26 cellular contexts compared by ENCODE assay signal in the genomic region with DNA sequence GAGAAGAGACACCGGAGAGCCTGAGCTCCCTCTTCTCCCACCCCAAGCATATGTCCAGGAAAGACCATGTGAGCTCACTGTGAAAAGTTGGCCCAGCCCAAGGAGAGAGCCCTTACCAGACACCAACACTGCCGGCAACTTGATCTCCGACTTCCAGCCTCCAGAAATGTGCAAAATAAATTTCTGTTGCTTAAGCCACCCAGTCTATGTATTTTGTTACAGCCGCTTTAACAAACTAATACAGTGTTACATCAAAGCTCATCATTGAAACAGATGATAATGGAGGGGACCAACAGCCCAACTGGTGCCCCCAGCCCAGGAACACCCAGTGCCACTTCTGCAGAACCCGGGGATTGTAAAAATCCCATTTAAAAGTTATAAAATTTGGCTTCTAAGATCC. TPM values are rescaled to one million over a fixed set of nuclear protein-coding genes. Genes with fewer than 3 reads are reported as not detected.
A peak's percentile ranks its signal among the peaks of the same experiment; 100 is the strongest.
DNase-seq lines count a peak whose midpoint lies in the region; ATAC-seq and TF ChIP-seq lines count a peak whose summit lies in the region.
"Had no signal": no experiment of that assay in that cellular context is flagged by ENCODE, and none has a peak within 500 bp of the region (broad histone marks: within the 10 kb centered on the region; RNA-seq: fewer than 3 reads in every experiment).

No MANE protein-coding gene starts in this region.

- no peak overlapping the region for H3K4me3 ChIP-seq in dorsolateral prefrontal cortex
- H3K4me3 ChIP-seq: BLaER1 had no signal

- H3K4me1 Mint-ChIP-seq in activated CD8-positive, alpha-beta memory T cell treated with anti-CD3 and anti-CD28 coated beads, Interleukin-2, amount 10 ng/mL, durations not matched to agents 7 days and 5 days: peaks cover 19% of the 10 kb centered on the region
- no peaks in the 10 kb centered on the region for H3K4me1 Mint-ChIP-seq in osteocyte (ENCODE audit: unreplicated experiment)
- H3K4me1 Mint-ChIP-seq: CD14-positive monocyte had no signal

- no peak overlapping the region for H3K27ac ChIP-seq in dorsolateral prefrontal cortex
- H3K27ac ChIP-seq: BLaER1 had no signal

- H3K27ac Mint-ChIP-seq in activated CD8-positive, alpha-beta memory T cell treated with anti-CD3 and anti-CD28 coated beads, Interleukin-2, amount 10 ng/mL, durations not matched to agents 7 days and 5 days: no peak overlapping the region
- H3K27ac Mint-ChIP-seq in osteocyte (ENCODE audit: unreplicated experiment): no peak overlapping the region
- H3K27ac Mint-ChIP-seq: CD4-positive, alpha-beta memory T cell; CD4-positive, CD25-positive, alpha-beta regulatory T cell; CD8-positive, alpha-beta memory T cell had no signal

- peaks cover 32% of the 10 kb centered on the region for H3K27me3 Mint-ChIP-seq in activated CD8-positive, alpha-beta memory T cell treated with anti-CD3 and anti-CD28 coated beads, Interleukin-2, amount 10 ng/mL, durations not matched to agents 7 days and 5 days
- peaks cover 6% of the 10 kb centered on the region for H3K27me3 Mint-ChIP-seq in osteocyte (ENCODE audit: unreplicated experiment)

- intact Hi-C loops in dorsolateral prefrontal cortex (cut with DNase I): loop anchor here (1.0 to 10.0 kb wide), 3 partner anchors 111 to 274 kb away; no protein-coding TSS in a partner anchor

- CTCF ChIA-PET in activated CD8-positive, alpha-beta memory T cell treated with anti-CD3 and anti-CD28 coated beads, Interleukin-2, amount 10 ng/mL, durations not matched to agents 7 days and 5 days (lab: Charles Lee): interaction anchor here (0.9 to 11.2 kb wide), 6 partner anchors 10 to 275 kb away, joined by 3 to 238 read pairs (median 4); no protein-coding TSS in a partner anchor

- no peak overlapping the region for H3K4me3 Mint-ChIP-seq in activated CD8-positive, alpha-beta memory T cell treated with anti-CD3 and anti-CD28 coated beads, Interleukin-2, amount 10 ng/mL, durations not matched to agents 7 days and 5 days
- H3K4me3 Mint-ChIP-seq in osteocyte (ENCODE audit: unreplicated experiment): no peak overlapping the region
- H3K4me3 Mint-ChIP-seq: CD14-positive monocyte; CD4-positive, alpha-beta memory T cell; CD4-positive, CD25-positive, alpha-beta regulatory T cell; CD8-positive, alpha-beta memory T cell had no signal

- TF ChIP-seq CTCF in osteocyte (IDR thresholded peaks at IDR 0.05): no peak
- TF ChIP-seq CTCF in dorsolateral prefrontal cortex (IDR thresholded peaks at IDR 0.05 in 54 of 56, conservative IDR thresholded peaks at IDR 0.05 in 2 of 56; ENCODE audit: low read depth in 1 of 56, partially characterized antibody in 56 of 56): no peak

- H3K9me3 Mint-ChIP-seq in activated CD8-positive, alpha-beta memory T cell treated with anti-CD3 and anti-CD28 coated beads, Interleukin-2, amount 10 ng/mL, durations not matched to agents 7 days and 5 days (ENCODE audit: low read depth): no peaks in the 10 kb centered on the region
- no peaks in the 10 kb centered on the region for H3K9me3 Mint-ChIP-seq in osteocyte (ENCODE audit: unreplicated experiment)
- H3K9me3 Mint-ChIP-seq: CD14-positive monocyte; CD4-positive, CD25-positive, alpha-beta regulatory T cell; CD8-positive, alpha-beta memory T cell had no signal

- H3K36me3 Mint-ChIP-seq in activated CD8-positive, alpha-beta memory T cell treated with anti-CD3 and anti-CD28 coated beads, Interleukin-2, amount 10 ng/mL, durations not matched to agents 7 days and 5 days: no peaks in the 10 kb centered on the region
- H3K36me3 Mint-ChIP-seq in osteocyte (ENCODE audit: unreplicated experiment): no peaks in the 10 kb centered on the region
- H3K36me3 Mint-ChIP-seq: CD14-positive monocyte; CD4-positive, alpha-beta memory T cell; CD4-positive, CD25-positive, alpha-beta regulatory T cell; CD8-positive, alpha-beta memory T cell had no signal

- no peak for ATAC-seq in activated CD8-positive, alpha-beta memory T cell treated with anti-CD3 and anti-CD28 coated beads, Interleukin-2, amount 10 ng/mL, durations not matched to agents 7 days and 5 days
- ATAC-seq in HG02678 (IDR thresholded peaks at IDR 0.05; ENCODE audit: unreplicated experiment): no peak

- H3K27me3 ChIP-seq in dorsolateral prefrontal cortex: no peaks in the 10 kb centered on the region
- H3K27me3 ChIP-seq: BE2C, BLaER1 had no signal

- DNase-seq in activated CD8-positive, alpha-beta memory T cell treated with anti-CD3 and anti-CD28 coated beads for 24 hours: peak; percentile 19
- no peak for DNase-seq in activated CD8-positive, alpha-beta memory T cell treated with anti-CD3 and anti-CD28 coated beads, Interleukin-2, amount 10 ng/mL, durations not matched to agents 7 days and 5 days
- DNase-seq in ecto neural progenitor cell (ENCODE audit: low spot score) (peak; percentile 10), islet precursor cell (peak; percentile 41), osteocyte (ENCODE audit: extremely low spot score, unreplicated experiment) (peak; percentile 64), dorsolateral prefrontal cortex (no peak), EL (no peak)
- DNase-seq: 8988T; ACHN; BE2C; C1 segment of cervical spinal cord; CD4-positive, alpha-beta memory T cell; CD4-positive, CD25-positive, alpha-beta regulatory T cell; CD8-positive, alpha-beta memory T cell; COR-L47; DMS 273 treated with DMSO at 0.1 percent for 48 hours; DMS153; DMS53; DMS79; DND-41; GF-D8 had no signal

RNA-seq across cellular contexts. Expression of a gene that starts 18.9 kb away (rescaled TPM):
- not detected for total RNA-seq in activated CD8-positive, alpha-beta memory T cell treated with anti-CD3 and anti-CD28 coated beads, Interleukin-2, amount 10 ng/mL, durations not matched to agents 7 days and 5 days
- total RNA-seq in osteocyte (not detected in 2 replicates), dorsolateral prefrontal cortex (100 to 1,000 TPM in 2 of 120 experiments, 10 to 100 TPM in 82, 1 to 10 TPM in 34, under 1 TPM in 2; 0.57 to 118 (median 14.2) TPM)
- total RNA-seq: A673; CD4-positive, alpha-beta memory T cell; CD4-positive, CD25-positive, alpha-beta regulatory T cell; CD8-positive, alpha-beta memory T cell; Daoy had no signal

RNA-seq across cellular contexts. Expression of a gene that starts 22.4 kb away (rescaled TPM):
- total RNA-seq in activated CD8-positive, alpha-beta memory T cell treated with anti-CD3 and anti-CD28 coated beads, Interleukin-2, amount 10 ng/mL, durations not matched to agents 7 days and 5 days: not detected
- total RNA-seq in osteocyte (not detected in 2 replicates), dorsolateral prefrontal cortex (under 1 TPM in 1 of 120 experiments, not detected in 119; 0.21 TPM)
- total RNA-seq: A673; CD4-positive, alpha-beta memory T cell; CD4-positive, CD25-positive, alpha-beta regulatory T cell; CD8-positive, alpha-beta memory T cell; Daoy had no signal

RNA-seq across cellular contexts. Expression of a gene that starts 38.4 kb away (rescaled TPM):
- not detected for total RNA-seq in activated CD8-positive, alpha-beta memory T cell treated with anti-CD3 and anti-CD28 coated beads, Interleukin-2, amount 10 ng/mL, durations not matched to agents 7 days and 5 days
- not detected in 2 replicates for total RNA-seq in osteocyte
- under 1 TPM in 8 of 120 experiments, not detected in 112; 0.13 to 0.45 (median 0.17) TPM for total RNA-seq in dorsolateral prefrontal cortex
- total RNA-seq: A673; CD4-positive, alpha-beta memory T cell; CD4-positive, CD25-positive, alpha-beta regulatory T cell; CD8-positive, alpha-beta memory T cell; Daoy had no signal

Comparison
In these comparisons a context has a peak if more than half of its experiments do, and no peak if none do; other contexts are left out.
1. DNase-seq: peak in activated CD8-positive, alpha-beta memory T cell treated with anti-CD3 and anti-CD28 coated beads for 24 hours (single experiment), ecto neural progenitor cell (single experiment), islet precursor cell (single experiment) and osteocyte (single experiment); none in activated CD8-positive, alpha-beta memory T cell treated with anti-CD3 and anti-CD28 coated beads, Interleukin-2, amount 10 ng/mL, durations not matched to agents 7 days and 5 days (single experiment), dorsolateral prefrontal cortex (0 of 10) and EL (single experiment).